ENCODE assay signal across 15 cellular contexts in genomic region chr1:108495008-108495407, GRCh38. TPM values are rescaled to one million over a fixed set of nuclear protein-coding genes. Genes with fewer than 3 reads are reported as not detected.
"Had no signal": no experiment of that assay in that cellular context is flagged by ENCODE, and none has a peak within 500 bp of the region (broad histone marks: within the 10 kb centered on the region; RNA-seq: fewer than 3 reads in every experiment).

No MANE protein-coding gene starts in this region.

RNA-seq across cellular contexts. Expression of gene NBPF6, which starts 44.9 kb away (rescaled TPM):
- total RNA-seq: activated naive CD4-positive, alpha-beta T cell treated with anti-CD3 and anti-CD28 coated beads for 36 hours; activated naive CD4-positive, alpha-beta T cell treated with anti-CD3 and anti-CD28 coated beads, Interleukin-2, amount 50 U/mL, for 72 hours; activated naive CD8-positive, alpha-beta T cell treated with anti-CD3 and anti-CD28 coated beads for 36 hours; activated naive CD8-positive, alpha-beta T cell treated with anti-CD3 and anti-CD28 coated beads, Interleukin-2, amount 10 ng/mL, durations not matched to agents 7 days and 5 days; activated T-cell treated with anti-CD3 and anti-CD28 coated beads, Interleukin-2, amount 50 U/mL, for 4 hours; activated T-cell treated with anti-CD3 and anti-CD28 coated beads, Interleukin-2, amount 50 U/mL, for 72 hours; activated T-helper 17 cell treated with anti-CD3 and anti-CD28 coated beads, Interleukin-2, amount 50 U/mL, for 72 hours; aorta; ascending aorta; astrocyte; body of pancreas; bronchial epithelial cell; cardiac muscle cell; cardiac septum; chondrocyte had no signal
